27 cellular contexts compared by ENCODE assay signal in the genomic region with DNA sequence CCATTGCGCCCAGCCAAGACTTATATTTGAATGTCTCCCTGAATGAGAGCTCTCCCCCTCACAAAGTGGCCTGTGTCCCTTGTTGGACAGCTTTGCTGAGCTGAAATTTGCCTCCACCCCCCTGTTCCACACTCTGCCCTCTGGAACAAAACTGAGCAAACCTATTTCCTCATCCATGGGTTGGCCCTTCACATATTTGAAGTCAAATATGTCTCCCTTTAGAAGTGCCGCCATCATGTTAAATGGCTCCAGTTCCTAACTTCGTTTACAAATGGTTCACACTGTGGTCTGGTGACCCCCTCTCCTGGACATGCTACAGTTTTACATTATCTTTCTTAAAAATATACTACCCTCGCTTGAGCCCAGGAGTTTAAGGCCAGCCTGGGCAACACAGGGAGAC. TPM values are rescaled to one million over a fixed set of nuclear protein-coding genes. Genes with fewer than 3 reads are reported as not detected.
"Had no signal": no experiment of that assay in that cellular context is flagged by ENCODE, and none has a peak within 500 bp of the region (broad histone marks: within the 10 kb centered on the region; RNA-seq: fewer than 3 reads in every experiment).

No MANE protein-coding gene starts in this region.

- DNase-seq: effector memory CD4-positive, alpha-beta T cell; esophagus squamous epithelium; foreskin keratinocyte; kidney; left cardiac atrium; left ventricle myocardium superior; mesendoderm; naive thymus-derived CD4-positive, alpha-beta T cell; nephron progenitor cell; psoas muscle; retina; spleen; stimulated activated CD4-positive, alpha-beta T cell treated with anti-CD3 and anti-CD28 coated beads, Interleukin-15, amount 100 ng/mL, for 24 hours; stimulated activated CD4-positive, alpha-beta T cell treated with anti-CD3 and anti-CD28 coated beads, Interleukin-1b, Interleukin-23, amount 100 ng/mL, for 48 hours; stimulated activated CD4-positive, alpha-beta T cell treated with anti-CD3 and anti-CD28 coated beads, Interleukin-4, amount 100 ng/mL, for 24 hours; testis; upper lobe of right lung had no signal

- H3K4me1 ChIP-seq: foreskin keratinocyte, spleen, testis, upper lobe of right lung had no signal

- ATAC-seq: foreskin keratinocyte; left ventricle myocardium superior; naive thymus-derived CD4-positive, alpha-beta T cell; psoas muscle; sciatic nerve; stimulated activated memory B cell treated with anti-CD40 and anti-IgM and Interleukin-4, amounts not matched to agents 10 μg/mL and 1 μg/mL and 100 μg/mL, for 72 hours; upper lobe of right lung had no signal

- H3K27ac ChIP-seq: esophagus squamous epithelium, foreskin keratinocyte, hepatocyte, neutrophil, psoas muscle, spleen, testis, tibial nerve, upper lobe of right lung had no signal

- H3K36me3 ChIP-seq: esophagus squamous epithelium, neutrophil, spleen, tibial nerve, upper lobe of right lung had no signal

- H3K27me3 ChIP-seq: esophagus squamous epithelium, foreskin keratinocyte, hepatocyte, neutrophil, spleen, testis, tibial nerve, upper lobe of right lung had no signal

- H3K9me3 ChIP-seq: esophagus squamous epithelium, neutrophil, psoas muscle, spleen, testis, tibial nerve, upper lobe of right lung had no signal

- H3K4me3 ChIP-seq: esophagus squamous epithelium, hepatocyte, psoas muscle, spleen, testis, tibial nerve, upper lobe of right lung had no signal

RNA-seq across cellular contexts. Expression of a gene that starts 16.1 kb away (rescaled TPM):
- total RNA-seq: chondrocyte, epithelial cell of proximal tubule, esophagus squamous epithelium, foreskin keratinocyte, left cardiac atrium, left ventricle myocardium superior, lung microvascular endothelial cell, mononuclear cell, psoas muscle, sciatic nerve, skeletal muscle tissue, spleen, upper lobe of right lung had no signal
